In the genomic region with DNA sequence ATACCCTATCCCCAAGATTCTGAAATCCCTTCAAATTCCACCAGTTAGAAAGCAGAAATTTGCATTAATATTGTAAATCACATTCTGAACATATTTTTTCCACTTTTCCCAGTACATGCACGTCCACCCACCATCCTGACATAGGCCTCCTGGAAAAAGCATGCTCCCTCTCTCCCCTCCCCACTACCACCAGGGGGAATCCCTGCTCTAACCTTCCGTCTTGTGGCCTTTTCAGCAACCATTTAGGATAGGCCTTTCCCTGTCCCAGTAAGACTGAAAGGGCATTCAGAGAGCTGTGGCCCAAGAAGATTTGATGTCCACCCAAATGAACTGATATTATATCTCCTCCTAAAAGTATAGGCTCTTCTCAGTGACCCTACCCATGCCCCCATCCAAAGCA, we compare ENCODE assay signal across 1 cellular context.
TF ChIP-seq lines count a peak whose summit lies in the region.

No MANE protein-coding gene starts in this region.

TF ChIP-seq in HepG2, 621 proteins besides CTCF, POLR2A, EP300 and RAD21 (continued from another document):
- TF ChIP-seq GPBP1L1 (CRISPR knock-in tag; IDR thresholded peaks at IDR 0.05) (no peak), ZNF350 (CRISPR knock-in tag; IDR thresholded peaks at IDR 0.05; ENCODE audit: borderline replicate concordance, low read depth) (no peak), BCL3 (CRISPR knock-in tag; IDR thresholded peaks at IDR 0.05) (no peak), ZNF280D (CRISPR knock-in tag; IDR thresholded peaks at IDR 0.05) (no peak), KIAA2018 (CRISPR knock-in tag; IDR thresholded peaks at IDR 0.05; ENCODE audit: borderline replicate concordance) (no peak), NR1H2 (CRISPR knock-in tag; IDR thresholded peaks at IDR 0.05; ENCODE audit: borderline replicate concordance, low read depth) (no peak), ZNF251 (CRISPR knock-in tag; IDR thresholded peaks at IDR 0.05) (no peak), TAF1 (CRISPR knock-in tag; IDR thresholded peaks at IDR 0.05) (no peak), PCBP2 (optimal IDR thresholded peaks at IDR 0.05; ENCODE audit: low read depth, low read length, poor library complexity, severe bottlenecking) (no peak), NR2F1 (CRISPR knock-in tag; IDR thresholded peaks at IDR 0.05) (no peak), ZNF792 (CRISPR knock-in tag; IDR thresholded peaks at IDR 0.05) (no peak), ZNF652 (CRISPR knock-in tag; IDR thresholded peaks at IDR 0.05; ENCODE audit: borderline replicate concordance, low read depth) (no peak), POGK (CRISPR knock-in tag; conservative IDR thresholded peaks at IDR 0.05) (no peak), MLLT10 (CRISPR knock-in tag; IDR thresholded peaks at IDR 0.05) (no peak), RARA (CRISPR knock-in tag; IDR thresholded peaks at IDR 0.05) (no peak), AHR (CRISPR knock-in tag; IDR thresholded peaks at IDR 0.05) (no peak)
- TF ChIP-seq, protein P1, sequence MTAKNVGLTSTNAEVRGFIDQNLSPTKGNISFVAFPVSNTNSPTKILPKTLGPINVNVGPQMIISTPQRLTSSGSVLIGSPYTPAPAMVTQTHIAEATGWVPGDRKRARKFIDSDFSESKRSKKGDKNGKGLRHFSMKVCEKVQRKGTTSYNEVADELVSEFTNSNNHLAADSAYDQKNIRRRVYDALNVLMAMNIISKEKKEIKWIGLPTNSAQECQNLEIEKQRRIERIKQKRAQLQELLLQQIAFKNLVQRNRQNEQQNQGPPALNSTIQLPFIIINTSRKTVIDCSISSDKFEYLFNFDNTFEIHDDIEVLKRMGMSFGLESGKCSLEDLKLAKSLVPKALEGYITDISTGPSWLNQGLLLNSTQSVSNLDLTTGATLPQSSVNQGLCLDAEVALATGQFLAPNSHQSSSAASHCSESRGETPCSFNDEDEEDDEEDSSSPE (CRISPR knock-in tag; IDR thresholded peaks at IDR 0.05), result no peak
- TF ChIP-seq, protein P2, sequence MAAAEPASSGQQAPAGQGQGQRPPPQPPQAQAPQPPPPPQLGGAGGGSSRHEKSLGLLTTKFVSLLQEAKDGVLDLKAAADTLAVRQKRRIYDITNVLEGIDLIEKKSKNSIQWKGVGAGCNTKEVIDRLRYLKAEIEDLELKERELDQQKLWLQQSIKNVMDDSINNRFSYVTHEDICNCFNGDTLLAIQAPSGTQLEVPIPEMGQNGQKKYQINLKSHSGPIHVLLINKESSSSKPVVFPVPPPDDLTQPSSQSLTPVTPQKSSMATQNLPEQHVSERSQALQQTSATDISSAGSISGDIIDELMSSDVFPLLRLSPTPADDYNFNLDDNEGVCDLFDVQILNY (CRISPR knock-in tag; conservative IDR thresholded peaks at IDR 0.05), result no peak
